ENCODE assay signal across 7 cellular contexts in the genomic region with DNA sequence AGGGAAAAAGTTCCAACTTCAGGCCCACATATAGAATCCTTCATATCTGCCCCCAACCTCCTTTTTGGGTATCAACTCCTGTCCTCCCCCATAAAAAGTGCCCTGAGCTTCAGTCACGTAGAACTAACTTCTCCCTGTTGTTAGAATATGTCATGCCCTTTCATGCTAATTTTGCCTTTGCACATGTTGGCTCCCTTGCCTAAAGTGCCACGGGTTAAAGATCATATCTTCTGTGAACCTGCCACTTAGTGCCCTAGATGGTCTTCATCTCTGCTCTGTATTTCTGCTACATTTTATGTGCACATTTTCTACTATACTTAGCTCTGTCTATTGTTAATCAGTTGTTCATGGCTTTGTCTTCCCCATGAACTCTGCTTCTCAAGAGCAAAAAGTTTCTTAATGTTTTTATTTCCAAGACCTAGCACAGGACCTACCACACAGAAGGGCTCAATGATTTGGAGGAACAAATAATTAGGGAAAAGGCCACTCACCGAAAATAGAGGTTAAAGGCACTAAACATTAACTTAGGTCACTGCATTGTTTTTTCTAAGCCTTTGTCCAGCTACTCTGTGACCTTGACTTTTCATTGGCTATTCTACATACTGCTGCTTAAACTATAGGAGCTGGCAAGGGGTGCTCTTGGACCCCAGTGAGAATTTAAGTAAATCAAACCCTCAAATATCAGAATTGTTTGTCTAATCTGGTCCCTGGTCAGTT.
"Had no signal": no experiment of that assay in that cellular context is flagged by ENCODE, and none has a peak within 500 bp of the region (broad histone marks: within the 10 kb centered on the region; RNA-seq: fewer than 3 reads in every experiment).

No MANE protein-coding gene starts in this region.

- H3K4me1 ChIP-seq: HAP-1 had no signal

- H3K4me3 Mint-ChIP-seq: GM23338 had no signal

- H3K27ac ChIP-seq: HL-60 had no signal

- H3K9me3 Mint-ChIP-seq: GM23338 had no signal

- H3K36me3 ChIP-seq: HAP-1 had no signal

- H3K4me3 ChIP-seq: GM23338, HAP-1, K562 had no signal

- H3K9me3 ChIP-seq: HAP-1 had no signal

- H3K27ac Mint-ChIP-seq: GM23338 had no signal

- DNase-seq: IMR-90, KG1 had no signal

- ATAC-seq: GM23338, HCT116, K562 had no signal
